1 cellular context compared by ENCODE assay signal in the genomic region with DNA sequence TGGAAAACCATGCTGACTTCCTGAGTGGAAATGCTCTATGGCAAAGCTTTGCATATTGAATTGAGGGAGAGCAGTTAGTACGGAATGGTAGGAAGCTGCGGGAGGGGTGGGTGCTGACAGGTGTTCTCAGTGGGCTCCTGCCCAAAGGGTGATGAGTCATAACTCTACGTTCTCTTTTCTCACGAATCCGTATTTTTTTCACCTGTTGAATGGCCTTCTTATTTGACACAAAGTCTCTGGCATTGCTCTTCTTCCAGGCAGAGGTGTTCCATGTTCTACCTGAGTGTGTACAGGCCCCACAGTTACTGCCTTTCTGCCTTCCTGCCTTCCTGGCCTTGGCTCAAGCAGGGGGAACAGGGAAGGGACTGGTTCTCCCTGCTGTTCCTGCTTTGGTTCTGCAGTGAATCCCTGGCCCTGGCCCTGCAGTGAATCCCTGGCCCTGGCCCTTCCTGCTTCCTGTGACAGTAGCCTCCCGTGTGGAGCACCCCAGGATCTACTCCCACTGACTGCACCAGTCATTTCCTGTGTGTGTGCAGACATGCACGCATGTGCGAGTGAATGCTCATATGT.
TF ChIP-seq lines count a peak whose summit lies in the region.

No MANE protein-coding gene starts in this region.

TF ChIP-seq in GM12878, 131 proteins besides CTCF, POLR2A, EP300 and RAD21 (continued from another document and continues in another):
- TF ChIP-seq, protein P1, sequence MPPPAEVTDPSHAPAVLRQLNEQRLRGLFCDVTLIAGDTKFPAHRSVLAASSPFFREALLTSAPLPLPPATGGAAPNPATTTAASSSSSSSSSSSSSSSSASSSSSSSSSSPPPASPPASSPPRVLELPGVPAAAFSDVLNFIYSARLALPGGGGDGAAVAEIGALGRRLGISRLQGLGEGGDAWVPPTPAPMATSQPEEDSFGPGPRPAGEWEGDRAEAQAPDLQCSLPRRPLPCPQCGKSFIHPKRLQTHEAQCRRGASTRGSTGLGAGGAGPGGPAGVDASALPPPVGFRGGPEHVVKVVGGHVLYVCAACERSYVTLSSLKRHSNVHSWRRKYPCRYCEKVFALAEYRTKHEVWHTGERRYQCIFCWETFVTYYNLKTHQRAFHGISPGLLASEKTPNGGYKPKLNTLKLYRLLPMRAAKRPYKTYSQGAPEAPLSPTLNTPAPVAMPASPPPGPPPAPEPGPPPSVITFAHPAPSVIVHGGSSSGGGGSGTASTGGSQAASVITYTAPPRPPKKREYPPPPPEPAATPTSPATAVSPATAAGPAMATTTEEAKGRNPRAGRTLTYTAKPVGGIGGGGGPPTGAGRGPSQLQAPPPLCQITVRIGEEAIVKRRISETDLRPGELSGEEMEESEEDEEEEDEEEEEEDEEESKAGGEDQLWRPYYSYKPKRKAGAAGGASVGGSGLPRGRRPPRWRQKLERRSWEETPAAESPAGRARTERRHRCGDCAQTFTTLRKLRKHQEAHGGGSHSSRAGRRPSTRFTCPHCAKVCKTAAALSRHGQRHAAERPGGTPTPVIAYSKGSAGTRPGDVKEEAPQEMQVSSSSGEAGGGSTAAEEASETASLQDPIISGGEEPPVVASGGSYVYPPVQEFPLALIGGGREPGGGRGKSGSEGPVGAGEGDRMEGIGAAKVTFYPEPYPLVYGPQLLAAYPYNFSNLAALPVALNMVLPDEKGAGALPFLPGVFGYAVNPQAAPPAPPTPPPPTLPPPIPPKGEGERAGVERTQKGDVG (CRISPR knock-in tag; IDR thresholded peaks at IDR 0.05) = no peak
- peak; percentile 86 for TF ChIP-seq TCF12 (IDR thresholded peaks at IDR 0.05; ENCODE audit: low read depth, low read length)
- TF ChIP-seq HDAC6 (IDR thresholded peaks at IDR 0.05; ENCODE audit: unreplicated experiment) = no peak
- no peak for TF ChIP-seq TBL1XR1 (IDR thresholded peaks at IDR 0.05; ENCODE audit: low read depth, low read length)
- TF ChIP-seq SMAD5 (IDR thresholded peaks at IDR 0.05; ENCODE audit: low read depth) = no peak
- no peak for TF ChIP-seq ZBED1 (IDR thresholded peaks at IDR 0.05; ENCODE audit: borderline replicate concordance)
- TF ChIP-seq, protein P2, sequence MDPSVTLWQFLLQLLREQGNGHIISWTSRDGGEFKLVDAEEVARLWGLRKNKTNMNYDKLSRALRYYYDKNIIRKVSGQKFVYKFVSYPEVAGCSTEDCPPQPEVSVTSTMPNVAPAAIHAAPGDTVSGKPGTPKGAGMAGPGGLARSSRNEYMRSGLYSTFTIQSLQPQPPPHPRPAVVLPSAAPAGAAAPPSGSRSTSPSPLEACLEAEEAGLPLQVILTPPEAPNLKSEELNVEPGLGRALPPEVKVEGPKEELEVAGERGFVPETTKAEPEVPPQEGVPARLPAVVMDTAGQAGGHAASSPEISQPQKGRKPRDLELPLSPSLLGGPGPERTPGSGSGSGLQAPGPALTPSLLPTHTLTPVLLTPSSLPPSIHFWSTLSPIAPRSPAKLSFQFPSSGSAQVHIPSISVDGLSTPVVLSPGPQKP (IDR thresholded peaks at IDR 0.05; ENCODE audit: low read depth, low read length) = no peak
- no peak for TF ChIP-seq EGR1 (IDR thresholded peaks at IDR 0.05; ENCODE audit: borderline replicate concordance in 1 of 2, low read depth in 2 of 2, low read length in 2 of 2)
- TF ChIP-seq IKZF2 (IDR thresholded peaks at IDR 0.05) = peak; percentile 60 to 75
- TF ChIP-seq SPI1 (IDR thresholded peaks at IDR 0.05; ENCODE audit: borderline replicate concordance, insufficient read depth, low read depth, low read length) = 0 out of 2 replicates have a peak, but pooled peaks have one; percentile 2
- TF ChIP-seq LARP7 (IDR thresholded peaks at IDR 0.05) = no peak
- TF ChIP-seq NRF1 (conservative IDR thresholded peaks at IDR 0.05; ENCODE audit: low read depth, low read length) = no peak
- TF ChIP-seq, protein P3, sequence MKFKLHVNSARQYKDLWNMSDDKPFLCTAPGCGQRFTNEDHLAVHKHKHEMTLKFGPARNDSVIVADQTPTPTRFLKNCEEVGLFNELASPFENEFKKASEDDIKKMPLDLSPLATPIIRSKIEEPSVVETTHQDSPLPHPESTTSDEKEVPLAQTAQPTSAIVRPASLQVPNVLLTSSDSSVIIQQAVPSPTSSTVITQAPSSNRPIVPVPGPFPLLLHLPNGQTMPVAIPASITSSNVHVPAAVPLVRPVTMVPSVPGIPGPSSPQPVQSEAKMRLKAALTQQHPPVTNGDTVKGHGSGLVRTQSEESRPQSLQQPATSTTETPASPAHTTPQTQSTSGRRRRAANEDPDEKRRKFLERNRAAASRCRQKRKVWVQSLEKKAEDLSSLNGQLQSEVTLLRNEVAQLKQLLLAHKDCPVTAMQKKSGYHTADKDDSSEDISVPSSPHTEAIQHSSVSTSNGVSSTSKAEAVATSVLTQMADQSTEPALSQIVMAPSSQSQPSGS (IDR thresholded peaks at IDR 0.05; ENCODE audit: low read length) = peak; percentile 64
- TF ChIP-seq ETV6 (conservative IDR thresholded peaks at IDR 0.05 in 1 of 2, IDR thresholded peaks at IDR 0.05 in 1 of 2; ENCODE audit: borderline replicate concordance in 1 of 2, low read depth in 1 of 2) = peak in 1 of 2 experiments; percentile 27; a peak in 1 of 4 replicates
- peak; percentile 78 for TF ChIP-seq EED (IDR thresholded peaks at IDR 0.05; ENCODE audit: low read depth)
- TF ChIP-seq, protein P4, sequence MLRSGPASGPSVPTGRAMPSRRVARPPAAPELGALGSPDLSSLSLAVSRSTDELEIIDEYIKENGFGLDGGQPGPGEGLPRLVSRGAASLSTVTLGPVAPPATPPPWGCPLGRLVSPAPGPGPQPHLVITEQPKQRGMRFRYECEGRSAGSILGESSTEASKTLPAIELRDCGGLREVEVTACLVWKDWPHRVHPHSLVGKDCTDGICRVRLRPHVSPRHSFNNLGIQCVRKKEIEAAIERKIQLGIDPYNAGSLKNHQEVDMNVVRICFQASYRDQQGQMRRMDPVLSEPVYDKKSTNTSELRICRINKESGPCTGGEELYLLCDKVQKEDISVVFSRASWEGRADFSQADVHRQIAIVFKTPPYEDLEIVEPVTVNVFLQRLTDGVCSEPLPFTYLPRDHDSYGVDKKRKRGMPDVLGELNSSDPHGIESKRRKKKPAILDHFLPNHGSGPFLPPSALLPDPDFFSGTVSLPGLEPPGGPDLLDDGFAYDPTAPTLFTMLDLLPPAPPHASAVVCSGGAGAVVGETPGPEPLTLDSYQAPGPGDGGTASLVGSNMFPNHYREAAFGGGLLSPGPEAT (IDR thresholded peaks at IDR 0.05; ENCODE audit: low read depth) = peak; percentile 46; the same call in 1 of the 2 replicates
- TF ChIP-seq RELA (IDR thresholded peaks at IDR 0.05; ENCODE audit: borderline replicate concordance, partially characterized antibody) = no peak
- TF ChIP-seq, protein P5, sequence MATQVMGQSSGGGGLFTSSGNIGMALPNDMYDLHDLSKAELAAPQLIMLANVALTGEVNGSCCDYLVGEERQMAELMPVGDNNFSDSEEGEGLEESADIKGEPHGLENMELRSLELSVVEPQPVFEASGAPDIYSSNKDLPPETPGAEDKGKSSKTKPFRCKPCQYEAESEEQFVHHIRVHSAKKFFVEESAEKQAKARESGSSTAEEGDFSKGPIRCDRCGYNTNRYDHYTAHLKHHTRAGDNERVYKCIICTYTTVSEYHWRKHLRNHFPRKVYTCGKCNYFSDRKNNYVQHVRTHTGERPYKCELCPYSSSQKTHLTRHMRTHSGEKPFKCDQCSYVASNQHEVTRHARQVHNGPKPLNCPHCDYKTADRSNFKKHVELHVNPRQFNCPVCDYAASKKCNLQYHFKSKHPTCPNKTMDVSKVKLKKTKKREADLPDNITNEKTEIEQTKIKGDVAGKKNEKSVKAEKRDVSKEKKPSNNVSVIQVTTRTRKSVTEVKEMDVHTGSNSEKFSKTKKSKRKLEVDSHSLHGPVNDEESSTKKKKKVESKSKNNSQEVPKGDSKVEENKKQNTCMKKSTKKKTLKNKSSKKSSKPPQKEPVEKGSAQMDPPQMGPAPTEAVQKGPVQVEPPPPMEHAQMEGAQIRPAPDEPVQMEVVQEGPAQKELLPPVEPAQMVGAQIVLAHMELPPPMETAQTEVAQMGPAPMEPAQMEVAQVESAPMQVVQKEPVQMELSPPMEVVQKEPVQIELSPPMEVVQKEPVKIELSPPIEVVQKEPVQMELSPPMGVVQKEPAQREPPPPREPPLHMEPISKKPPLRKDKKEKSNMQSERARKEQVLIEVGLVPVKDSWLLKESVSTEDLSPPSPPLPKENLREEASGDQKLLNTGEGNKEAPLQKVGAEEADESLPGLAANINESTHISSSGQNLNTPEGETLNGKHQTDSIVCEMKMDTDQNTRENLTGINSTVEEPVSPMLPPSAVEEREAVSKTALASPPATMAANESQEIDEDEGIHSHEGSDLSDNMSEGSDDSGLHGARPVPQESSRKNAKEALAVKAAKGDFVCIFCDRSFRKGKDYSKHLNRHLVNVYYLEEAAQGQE (IDR thresholded peaks at IDR 0.05; ENCODE audit: low read depth, low read length) = no peak
- TF ChIP-seq SMARCA5 (IDR thresholded peaks at IDR 0.05) = no peak
- TF ChIP-seq HCFC1 (IDR thresholded peaks at IDR 0.05; ENCODE audit: low read length) = no peak
- TF ChIP-seq JUNB (IDR thresholded peaks at IDR 0.05) = peak; percentile 84
- TF ChIP-seq CEBPB (IDR thresholded peaks at IDR 0.05; ENCODE audit: borderline replicate concordance in 1 of 2, low read depth in 2 of 2, low read length in 2 of 2) = no peak
- TF ChIP-seq ZNF622 (IDR thresholded peaks at IDR 0.05) = no peak
- TF ChIP-seq RBBP5 (conservative IDR thresholded peaks at IDR 0.05) = no peak
- no peak for TF ChIP-seq GABPA (IDR thresholded peaks at IDR 0.05; ENCODE audit: low read depth)
- no peak for TF ChIP-seq BRCA1 (IDR thresholded peaks at IDR 0.05; ENCODE audit: low read depth, low read length)
- TF ChIP-seq, protein P6, sequence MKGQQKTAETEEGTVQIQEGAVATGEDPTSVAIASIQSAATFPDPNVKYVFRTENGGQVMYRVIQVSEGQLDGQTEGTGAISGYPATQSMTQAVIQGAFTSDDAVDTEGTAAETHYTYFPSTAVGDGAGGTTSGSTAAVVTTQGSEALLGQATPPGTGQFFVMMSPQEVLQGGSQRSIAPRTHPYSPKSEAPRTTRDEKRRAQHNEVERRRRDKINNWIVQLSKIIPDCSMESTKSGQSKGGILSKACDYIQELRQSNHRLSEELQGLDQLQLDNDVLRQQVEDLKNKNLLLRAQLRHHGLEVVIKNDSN (IDR thresholded peaks at IDR 0.05; ENCODE audit: borderline replicate concordance, extremely low read length, insufficient read depth, low read depth, low read length) = no peak
- TF ChIP-seq, protein P7, sequence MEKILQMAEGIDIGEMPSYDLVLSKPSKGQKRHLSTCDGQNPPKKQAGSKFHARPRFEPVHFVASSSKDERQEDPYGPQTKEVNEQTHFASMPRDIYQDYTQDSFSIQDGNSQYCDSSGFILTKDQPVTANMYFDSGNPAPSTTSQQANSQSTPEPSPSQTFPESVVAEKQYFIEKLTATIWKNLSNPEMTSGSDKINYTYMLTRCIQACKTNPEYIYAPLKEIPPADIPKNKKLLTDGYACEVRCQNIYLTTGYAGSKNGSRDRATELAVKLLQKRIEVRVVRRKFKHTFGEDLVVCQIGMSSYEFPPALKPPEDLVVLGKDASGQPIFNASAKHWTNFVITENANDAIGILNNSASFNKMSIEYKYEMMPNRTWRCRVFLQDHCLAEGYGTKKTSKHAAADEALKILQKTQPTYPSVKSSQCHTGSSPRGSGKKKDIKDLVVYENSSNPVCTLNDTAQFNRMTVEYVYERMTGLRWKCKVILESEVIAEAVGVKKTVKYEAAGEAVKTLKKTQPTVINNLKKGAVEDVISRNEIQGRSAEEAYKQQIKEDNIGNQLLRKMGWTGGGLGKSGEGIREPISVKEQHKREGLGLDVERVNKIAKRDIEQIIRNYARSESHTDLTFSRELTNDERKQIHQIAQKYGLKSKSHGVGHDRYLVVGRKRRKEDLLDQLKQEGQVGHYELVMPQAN (conservative IDR thresholded peaks at IDR 0.05) = no peak
- no peak for TF ChIP-seq SP1 (IDR thresholded peaks at IDR 0.05; ENCODE audit: low read depth, low read length)
- no peak for TF ChIP-seq SMC3 (IDR thresholded peaks at IDR 0.05; ENCODE audit: borderline replicate concordance, low read length)
- TF ChIP-seq JUND (IDR thresholded peaks at IDR 0.05; ENCODE audit: low read depth, low read length) = 0 out of 2 replicates have a peak, but pooled peaks have one; percentile 18
- TF ChIP-seq BCL11A (IDR thresholded peaks at IDR 0.05; ENCODE audit: low read depth, low read length) = peak; percentile 62; the same call in 1 of the 2 replicates
- TF ChIP-seq ZZZ3 (IDR thresholded peaks at IDR 0.05; ENCODE audit: control insufficient read depth, insufficient read length, low read depth) = no peak
- no peak for TF ChIP-seq PML (IDR thresholded peaks at IDR 0.05; ENCODE audit: low read length)
- peak; percentile 71 for TF ChIP-seq NFIC (IDR thresholded peaks at IDR 0.05; ENCODE audit: low read depth, low read length)
- TF ChIP-seq, protein P8, sequence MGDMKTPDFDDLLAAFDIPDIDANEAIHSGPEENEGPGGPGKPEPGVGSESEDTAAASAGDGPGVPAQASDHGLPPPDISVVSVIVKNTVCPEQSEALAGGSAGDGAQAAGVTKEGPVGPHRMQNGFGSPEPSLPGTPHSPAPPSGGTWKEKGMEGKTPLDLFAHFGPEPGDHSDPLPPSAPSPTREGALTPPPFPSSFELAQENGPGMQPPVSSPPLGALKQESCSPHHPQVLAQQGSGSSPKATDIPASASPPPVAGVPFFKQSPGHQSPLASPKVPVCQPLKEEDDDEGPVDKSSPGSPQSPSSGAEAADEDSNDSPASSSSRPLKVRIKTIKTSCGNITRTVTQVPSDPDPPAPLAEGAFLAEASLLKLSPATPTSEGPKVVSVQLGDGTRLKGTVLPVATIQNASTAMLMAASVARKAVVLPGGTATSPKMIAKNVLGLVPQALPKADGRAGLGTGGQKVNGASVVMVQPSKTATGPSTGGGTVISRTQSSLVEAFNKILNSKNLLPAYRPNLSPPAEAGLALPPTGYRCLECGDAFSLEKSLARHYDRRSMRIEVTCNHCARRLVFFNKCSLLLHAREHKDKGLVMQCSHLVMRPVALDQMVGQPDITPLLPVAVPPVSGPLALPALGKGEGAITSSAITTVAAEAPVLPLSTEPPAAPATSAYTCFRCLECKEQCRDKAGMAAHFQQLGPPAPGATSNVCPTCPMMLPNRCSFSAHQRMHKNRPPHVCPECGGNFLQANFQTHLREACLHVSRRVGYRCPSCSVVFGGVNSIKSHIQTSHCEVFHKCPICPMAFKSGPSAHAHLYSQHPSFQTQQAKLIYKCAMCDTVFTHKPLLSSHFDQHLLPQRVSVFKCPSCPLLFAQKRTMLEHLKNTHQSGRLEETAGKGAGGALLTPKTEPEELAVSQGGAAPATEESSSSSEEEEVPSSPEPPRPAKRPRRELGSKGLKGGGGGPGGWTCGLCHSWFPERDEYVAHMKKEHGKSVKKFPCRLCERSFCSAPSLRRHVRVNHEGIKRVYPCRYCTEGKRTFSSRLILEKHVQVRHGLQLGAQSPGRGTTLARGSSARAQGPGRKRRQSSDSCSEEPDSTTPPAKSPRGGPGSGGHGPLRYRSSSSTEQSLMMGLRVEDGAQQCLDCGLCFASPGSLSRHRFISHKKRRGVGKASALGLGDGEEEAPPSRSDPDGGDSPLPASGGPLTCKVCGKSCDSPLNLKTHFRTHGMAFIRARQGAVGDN (IDR thresholded peaks at IDR 0.05) = no peak
- no peak for TF ChIP-seq FOXK2 (IDR thresholded peaks at IDR 0.05)
- TF ChIP-seq NR2C1 (IDR thresholded peaks at IDR 0.05) = no peak
- TF ChIP-seq, protein P9, sequence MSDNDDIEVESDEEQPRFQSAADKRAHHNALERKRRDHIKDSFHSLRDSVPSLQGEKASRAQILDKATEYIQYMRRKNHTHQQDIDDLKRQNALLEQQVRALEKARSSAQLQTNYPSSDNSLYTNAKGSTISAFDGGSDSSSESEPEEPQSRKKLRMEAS (IDR thresholded peaks at IDR 0.05; ENCODE audit: low read depth, low read length) = no peak
